ENCODE assay signal across 8 cellular contexts in the genomic region with DNA sequence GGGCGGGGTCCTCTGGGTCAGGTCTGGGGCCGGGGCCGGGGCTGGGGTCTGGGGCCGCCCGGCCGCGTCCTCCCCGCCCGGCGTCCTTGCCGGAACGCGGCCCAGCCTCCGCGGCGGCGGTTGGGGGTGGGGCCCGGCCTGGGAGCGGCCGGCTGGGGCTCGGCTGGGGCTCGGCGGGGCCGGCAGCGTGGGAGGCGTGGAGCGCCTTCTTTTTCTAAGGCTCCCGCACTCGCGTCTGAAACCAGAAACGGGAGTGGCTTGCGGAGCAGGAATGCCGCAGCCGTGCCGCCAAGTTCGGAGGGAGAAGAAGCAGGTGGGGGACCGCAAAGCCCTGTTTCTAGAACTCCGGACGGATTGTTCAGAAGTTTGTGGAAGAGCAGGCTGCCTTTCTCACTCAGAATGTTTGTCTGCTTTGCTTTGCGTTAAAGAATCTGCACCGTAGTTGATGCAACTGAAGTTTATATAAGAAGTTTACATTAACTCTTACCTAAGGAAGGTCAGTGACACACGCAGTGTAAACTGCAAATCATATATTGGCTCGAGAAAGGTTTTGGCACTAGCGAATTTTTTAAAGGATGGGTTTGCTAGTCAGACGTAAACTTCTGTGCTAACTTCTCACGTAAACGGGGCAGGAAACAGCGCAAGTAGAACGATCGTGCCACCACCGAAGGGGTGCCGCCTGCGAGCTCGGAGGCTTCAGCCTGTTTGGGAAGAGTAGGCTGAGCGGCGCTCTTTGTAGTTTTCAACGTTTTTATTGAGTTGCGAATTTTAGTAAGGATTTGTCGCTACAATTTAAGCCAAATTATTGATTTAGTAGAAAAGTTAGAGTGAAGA. TPM values are rescaled to one million over a fixed set of nuclear protein-coding genes. Genes with fewer than 3 reads are reported as not detected.
DNase-seq lines count a peak whose midpoint lies in the region; ATAC-seq, FAIRE-seq and TF ChIP-seq lines count a peak whose summit lies in the region.

No MANE protein-coding gene starts in this region.

- no peaks in the 10 kb centered on the region for H3K9me3 Mint-ChIP-seq in activated naive CD4-positive, alpha-beta T cell treated with anti-CD3 and anti-CD28 coated beads, Interleukin-2, amount 50 U/mL, for 24 hours
- no peaks in the 10 kb centered on the region for H3K9me3 Mint-ChIP-seq in progenitor cell of endocrine pancreas (ENCODE audit: low read depth)

- no peak for FAIRE-seq in urothelium cell line (lab: Jason Lieb, UNC)

- DNase-seq in AG04449 (ENCODE audit: low read depth, low spot score): no peak
- DNase-seq in RWPE1 (ENCODE audit: low spot score): peak; percentile 57
- peak in 34 of 42 donors; percentile 16 to 72 (median 40) for DNase-seq in head of caudate nucleus
- peak; percentile 59 for DNase-seq in progenitor cell of endocrine pancreas (ENCODE audit: low spot score, unreplicated experiment)
- peak; percentile 58 for DNase-seq in urothelium cell line (ENCODE audit: low spot score)

- H3K27me3 Mint-ChIP-seq in activated naive CD4-positive, alpha-beta T cell treated with anti-CD3 and anti-CD28 coated beads, Interleukin-2, amount 50 U/mL, for 24 hours: no peaks in the 10 kb centered on the region
- H3K27me3 Mint-ChIP-seq in progenitor cell of endocrine pancreas: peaks cover 5% of the 10 kb centered on the region

- TF ChIP-seq CTCF in AG04449 (IDR thresholded peaks at IDR 0.05; ENCODE audit: insufficient read depth, low read length, missing control alignments) (no peak), RWPE1 (conservative IDR thresholded peaks at IDR 0.05; ENCODE audit: low read depth) (no peak), progenitor cell of endocrine pancreas (IDR thresholded peaks at IDR 0.05; ENCODE audit: unreplicated experiment) (no peak)

- peak overlapping the region; percentile 96 for H3K27ac Mint-ChIP-seq in activated naive CD4-positive, alpha-beta T cell treated with anti-CD3 and anti-CD28 coated beads, Interleukin-2, amount 50 U/mL, for 24 hours
- H3K27ac Mint-ChIP-seq in progenitor cell of endocrine pancreas: peak overlapping the region; percentile 80

- peaks cover 47% of the 10 kb centered on the region for H3K4me1 Mint-ChIP-seq in activated naive CD4-positive, alpha-beta T cell treated with anti-CD3 and anti-CD28 coated beads, Interleukin-2, amount 50 U/mL, for 24 hours
- H3K4me1 Mint-ChIP-seq in progenitor cell of endocrine pancreas (ENCODE audit: low read depth): peaks cover 21% of the 10 kb centered on the region

- peak overlapping the region; percentile 96 for H3K4me3 Mint-ChIP-seq in activated naive CD4-positive, alpha-beta T cell treated with anti-CD3 and anti-CD28 coated beads, Interleukin-2, amount 50 U/mL, for 24 hours
- peak overlapping the region; percentile 87 for H3K4me3 Mint-ChIP-seq in progenitor cell of endocrine pancreas (ENCODE audit: low read depth)

- CTCF ChIA-PET in AG04449 (lab: Yijun Ruan, JAX): interaction anchor here (0.7 to 4.0 kb wide), 12 partner anchors 10 to 386 kb away, joined by 3 to 50 read pairs (median 5); no protein-coding TSS in a partner anchor
- CTCF ChIA-PET in RWPE1 (lab: Yijun Ruan, JAX): no interaction called here

- peak overlapping the region; percentile 75 for H3K4me3 ChIP-seq in AG04449 (ENCODE audit: low read depth, low read length)

- intact Hi-C loops in head of caudate nucleus (cut with DNase I): loop anchor here (5.0 to 10.0 kb wide), 2 partner anchors 200 to 443 kb away; a partner anchor contains a TSS

- H3K27ac ChIP-seq in RWPE1: peak overlapping the region; percentile 92

- POLR2A ChIA-PET in AG04449 (lab: Yijun Ruan, JAX) (interaction anchor here (1.0 to 1.6 kb wide), 4 partner anchors 17 to 201 kb away, joined by 3 to 4 read pairs (median 3); no protein-coding TSS in a partner anchor), RWPE1 (lab: Yijun Ruan, JAX; ENCODE audit: low non-redundant PET) (interaction anchor here (0.7 kb wide), 1 partner anchor 35 kb away, joined by 4 read pairs; no protein-coding TSS in a partner anchor)

- ATAC-seq in GM18861 (IDR thresholded peaks at IDR 0.05; ENCODE audit: unreplicated experiment) (peak; percentile 14), HG03103 (IDR thresholded peaks at IDR 0.05; ENCODE audit: low read depth, unreplicated experiment) (peak; percentile 47)

- peaks cover 14% of the 10 kb centered on the region for H3K36me3 Mint-ChIP-seq in activated naive CD4-positive, alpha-beta T cell treated with anti-CD3 and anti-CD28 coated beads, Interleukin-2, amount 50 U/mL, for 24 hours
- H3K36me3 Mint-ChIP-seq in progenitor cell of endocrine pancreas (ENCODE audit: insufficient read depth): peaks cover 7% of the 10 kb centered on the region

RNA-seq across cellular contexts. Expression of a gene that starts 0.7 kb away (rescaled TPM):
- total RNA-seq in progenitor cell of endocrine pancreas: 117 and 119 TPM in 2 replicates
